ENCODE assay signal across 1 cellular context in genomic region chr5:134226441-134227192, GRCh38.
TF ChIP-seq lines count a peak whose summit lies in the region.

No MANE protein-coding gene starts in this region.

TF ChIP-seq in HEK293, 187 proteins besides CTCF, POLR2A, EP300 and RAD21 (continued from another document and continues in another):
- TF ChIP-seq ZFP37 (tag by site-specific recombination; IDR thresholded peaks at IDR 0.05) (peak; percentile 33; the same call in 1 of the 2 replicates), ZSCAN4 (tag by site-specific recombination; IDR thresholded peaks at IDR 0.05) (no peak), ZNF677 (tag by site-specific recombination; IDR thresholded peaks at IDR 0.05) (no peak), SCRT2 (tag by site-specific recombination; IDR thresholded peaks at IDR 0.05) (peak; percentile 79), PRDM1 (tag by site-specific recombination; IDR thresholded peaks at IDR 0.05) (no peak), REPIN1 (tag by site-specific recombination; IDR thresholded peaks at IDR 0.05; ENCODE audit: low read depth) (no peak), ZNF626 (tag by site-specific recombination; IDR thresholded peaks at IDR 0.05) (no peak), ZNF223 (tag by site-specific recombination; IDR thresholded peaks at IDR 0.05) (no peak), ZNF48 (tag by site-specific recombination; IDR thresholded peaks at IDR 0.05) (no peak), ZNF645 (tag by site-specific recombination; IDR thresholded peaks at IDR 0.05) (no peak), ZNF513 (tag by site-specific recombination; IDR thresholded peaks at IDR 0.05) (no peak), ZNF560 (tag by site-specific recombination; IDR thresholded peaks at IDR 0.05; ENCODE audit: borderline replicate concordance) (no peak), ZNF629 (tag by site-specific recombination; IDR thresholded peaks at IDR 0.05) (no peak), ZNF146 (tag by site-specific recombination; IDR thresholded peaks at IDR 0.05) (no peak), ZNF747 (tag by site-specific recombination; IDR thresholded peaks at IDR 0.05) (no peak), SP2 (tag by site-specific recombination; IDR thresholded peaks at IDR 0.05) (no peak), AEBP2 (tag by site-specific recombination; IDR thresholded peaks at IDR 0.05; ENCODE audit: borderline replicate concordance) (no peak), BCL6B (tag by site-specific recombination; IDR thresholded peaks at IDR 0.05) (no peak), ZNF776 (tag by site-specific recombination; IDR thresholded peaks at IDR 0.05; ENCODE audit: borderline replicate concordance) (no peak), ZNF132 (tag by site-specific recombination; IDR thresholded peaks at IDR 0.05; ENCODE audit: borderline replicate concordance) (no peak), HOXC10 (CRISPR knock-in tag; IDR thresholded peaks at IDR 0.05) (no peak), ZNF558 (tag by site-specific recombination; IDR thresholded peaks at IDR 0.05) (no peak), ZFP69B (tag by site-specific recombination; IDR thresholded peaks at IDR 0.05) (0 out of 2 replicates have a peak, but pooled peaks have one; percentile 16), ZNF280D (tag by site-specific recombination; IDR thresholded peaks at IDR 0.05) (no peak), ZNF133 (tag by site-specific recombination; IDR thresholded peaks at IDR 0.05) (0 out of 2 replicates have a peak, but pooled peaks have one; percentile 19), TCF7L2 (IDR thresholded peaks at IDR 0.05; ENCODE audit: borderline replicate concordance, low read depth, low read length) (no peak), SALL2 (tag by site-specific recombination; IDR thresholded peaks at IDR 0.05; ENCODE audit: borderline replicate concordance) (no peak), ZBTB10 (tag by site-specific recombination; IDR thresholded peaks at IDR 0.05) (no peak), ZNF580 (tag by site-specific recombination; IDR thresholded peaks at IDR 0.05) (no peak), WT1 (tag by site-specific recombination; IDR thresholded peaks at IDR 0.05) (peak; percentile 11; the same call in 1 of the 2 replicates), ZNF148 (tag by site-specific recombination; IDR thresholded peaks at IDR 0.05; ENCODE audit: borderline replicate concordance) (no peak), REST (tag by site-specific recombination; IDR thresholded peaks at IDR 0.05) (0 out of 2 replicates have a peak, but pooled peaks have one; percentile 42), ZNF362 (tag by site-specific recombination; IDR thresholded peaks at IDR 0.05) (no peak), ZNF664 (tag by site-specific recombination; IDR thresholded peaks at IDR 0.05) (no peak), ZNF324 (tag by site-specific recombination; IDR thresholded peaks at IDR 0.05) (0 out of 2 replicates have a peak, but pooled peaks have one; percentile 29), MYNN (tag by site-specific recombination; IDR thresholded peaks at IDR 0.05; ENCODE audit: borderline replicate concordance) (no peak), SETDB1 (IDR thresholded peaks at IDR 0.05; ENCODE audit: insufficient read length, low read length) (no peak)
